In genomic region chr12:43776498-43776897, GRCh38 we compare ENCODE assay signal across 1 cellular context.
TF ChIP-seq lines count a peak whose summit lies in the region.

No MANE protein-coding gene starts in this region.

TF ChIP-seq in HepG2, 621 proteins besides CTCF, POLR2A, EP300 and RAD21:
- TF ChIP-seq ZBTB42 (CRISPR knock-in tag; IDR thresholded peaks at IDR 0.05) (no peak), STAG1 (CRISPR knock-in tag; IDR thresholded peaks at IDR 0.05) (peak; percentile 68), FOXM1 (CRISPR knock-in tag; IDR thresholded peaks at IDR 0.05) (no peak), AHR (CRISPR knock-in tag; IDR thresholded peaks at IDR 0.05) (no peak), FOXA1 (IDR thresholded peaks at IDR 0.05) (no peak), FOXA1 (CRISPR knock-in tag; IDR thresholded peaks at IDR 0.05) (no peak), CHD2 (IDR thresholded peaks at IDR 0.05; ENCODE audit: low read depth, low read length) (no peak), HES4 (CRISPR knock-in tag; IDR thresholded peaks at IDR 0.05; ENCODE audit: borderline replicate concordance) (no peak), SMC3 (IDR thresholded peaks at IDR 0.05; ENCODE audit: low read length) (peak; percentile 72; the same call in 1 of the 2 replicates)
